ENCODE assay signal across 24 cellular contexts in the genomic region with DNA sequence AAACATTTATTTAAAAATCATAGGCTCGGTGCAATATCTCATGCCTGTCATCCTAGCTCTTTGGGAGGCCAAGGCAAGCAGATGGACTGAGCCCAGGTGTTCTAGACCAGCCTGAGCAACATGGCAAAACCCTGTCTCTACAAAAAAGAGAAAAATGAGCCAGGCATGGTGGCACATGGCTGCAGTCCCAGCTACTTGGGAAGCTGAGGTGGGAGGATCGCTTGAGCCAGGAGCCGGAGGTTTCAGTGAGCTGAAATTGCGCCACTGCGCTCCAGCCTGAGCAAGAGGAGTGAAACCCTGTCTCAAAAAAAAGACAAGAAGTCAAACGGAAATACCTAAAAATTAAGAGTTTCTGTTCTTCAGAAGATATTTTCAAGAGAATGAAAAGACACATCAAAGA.
"Had no signal": no experiment of that assay in that cellular context is flagged by ENCODE, and none has a peak within 500 bp of the region (broad histone marks: within the 10 kb centered on the region; RNA-seq: fewer than 3 reads in every experiment).

No MANE protein-coding gene starts in this region.

- DNase-seq: dermis blood vessel endothelial cell; effector CD4-positive, alpha-beta T cell; effector memory CD4-positive, alpha-beta T cell; erythroblast; esophagus squamous epithelium; foreskin fibroblast; foreskin melanocyte; gastrocnemius medialis; glutamatergic neuron; head of caudate nucleus; heart right ventricle; hippocampal formation; left cardiac atrium; left lung; left ventricle myocardium superior; mammary epithelial cell; mesendoderm; midbrain had no signal

- H3K9me3 ChIP-seq: esophagus squamous epithelium, gastrocnemius medialis had no signal

- H3K4me1 Mint-ChIP-seq: memory B cell had no signal

- H3K27me3 Mint-ChIP-seq: memory B cell had no signal

- H3K4me3 ChIP-seq: coronary artery, dorsolateral prefrontal cortex, esophagus squamous epithelium, gastrocnemius medialis, heart right ventricle, left lung, lung had no signal

- H3K27me3 ChIP-seq: dorsolateral prefrontal cortex, esophagus squamous epithelium, gastrocnemius medialis, heart right ventricle, left lung had no signal

- H3K9me3 Mint-ChIP-seq: central memory CD8-positive, alpha-beta T cell had no signal

- H3K36me3 Mint-ChIP-seq: memory B cell had no signal

- H3K4me1 ChIP-seq: esophagus squamous epithelium, gastrocnemius medialis, heart right ventricle, left lung had no signal

- H3K27ac ChIP-seq: coronary artery, epithelial cell of prostate, esophagus squamous epithelium, gastrocnemius medialis, heart right ventricle, left lung had no signal

- H3K27ac Mint-ChIP-seq: memory B cell had no signal

- H3K4me3 Mint-ChIP-seq: central memory CD8-positive, alpha-beta T cell; memory B cell had no signal

- H3K36me3 ChIP-seq: esophagus squamous epithelium, gastrocnemius medialis, heart right ventricle, left lung had no signal
